22 cellular contexts compared by ENCODE assay signal in the genomic region with DNA sequence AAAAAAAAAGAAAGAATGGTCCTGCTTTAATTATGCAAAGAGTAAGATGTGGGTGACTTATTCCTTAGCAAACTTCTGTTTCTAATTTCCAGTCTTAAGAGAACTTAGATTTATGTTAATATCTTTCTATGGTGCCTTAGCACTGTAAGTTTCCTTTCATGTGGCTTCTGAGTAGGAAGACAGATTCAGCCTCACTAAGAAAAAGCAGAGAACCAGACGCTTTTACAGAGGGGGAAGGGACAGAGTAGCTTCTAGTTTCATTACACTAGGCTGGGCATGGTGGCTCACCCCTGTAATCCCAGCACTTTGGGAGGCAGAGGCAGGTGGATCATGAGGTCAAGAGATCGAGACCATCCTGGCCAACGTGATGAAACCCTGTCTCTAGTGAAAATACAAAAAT.
"Had no signal": no experiment of that assay in that cellular context is flagged by ENCODE, and none has a peak within 500 bp of the region (broad histone marks: within the 10 kb centered on the region; RNA-seq: fewer than 3 reads in every experiment).

No MANE protein-coding gene starts in this region.

- ATAC-seq: activated naive CD4-positive, alpha-beta T cell treated with anti-CD3 and anti-CD28 coated beads, Interleukin-2, amount 50 U/mL, for 72 hours had no signal

- H3K27me3 ChIP-seq: brain microvascular endothelial cell, cardiac muscle cell, Peyer's patch, SJCRH30 had no signal

- H3K4me1 Mint-ChIP-seq: activated B cell treated with CpG ODN at 0.5 μM for 24 hours; activated CD4-positive, alpha-beta memory T cell treated with anti-CD3 and anti-CD28 coated beads, Interleukin-2, amount 10 ng/mL, durations not matched to agents 7 days and 5 days had no signal

- H3K9me3 Mint-ChIP-seq: activated B cell treated with CpG ODN at 0.5 μM for 24 hours; activated CD4-positive, alpha-beta memory T cell treated with anti-CD3 and anti-CD28 coated beads, Interleukin-2, amount 10 ng/mL, durations not matched to agents 7 days and 5 days; activated CD4-positive, alpha-beta T cell treated with anti-CD3 and anti-CD28 coated beads, Interleukin-2, amount 10 ng/mL, durations not matched to agents 7 days and 5 days; activated naive CD4-positive, alpha-beta T cell treated with anti-CD3 and anti-CD28 coated beads, Interleukin-2, amount 50 U/mL, for 72 hours had no signal

- H3K27ac Mint-ChIP-seq: activated B cell treated with CpG ODN at 0.5 μM for 24 hours; activated CD4-positive, alpha-beta memory T cell treated with anti-CD3 and anti-CD28 coated beads, Interleukin-2, amount 10 ng/mL, durations not matched to agents 7 days and 5 days; activated naive CD4-positive, alpha-beta T cell treated with anti-CD3 and anti-CD28 coated beads, Interleukin-2, amount 50 U/mL, for 72 hours had no signal

- H3K4me3 Mint-ChIP-seq: activated B cell treated with CpG ODN at 0.5 μM for 24 hours; activated CD4-positive, alpha-beta memory T cell treated with anti-CD3 and anti-CD28 coated beads, Interleukin-2, amount 10 ng/mL, durations not matched to agents 7 days and 5 days; activated CD4-positive, alpha-beta T cell treated with anti-CD3 and anti-CD28 coated beads, Interleukin-2, amount 10 ng/mL, durations not matched to agents 7 days and 5 days had no signal

- DNase-seq: activated B cell treated with CpG ODN at 0.5 μM for 24 hours; activated CD4-positive, alpha-beta memory T cell treated with anti-CD3 and anti-CD28 coated beads, Interleukin-2, amount 10 ng/mL, durations not matched to agents 7 days and 5 days; activated CD4-positive, alpha-beta T cell treated with anti-CD3 and anti-CD28 coated beads for 1 hour; activated CD4-positive, alpha-beta T cell treated with anti-CD3 and anti-CD28 coated beads, Interleukin-2, amount 10 ng/mL, durations not matched to agents 7 days and 5 days; activated CD8-positive, alpha-beta memory T cell treated with anti-CD3 and anti-CD28 coated beads, Interleukin-2, amount 50 U/mL, for 48 hours; activated T-cell treated with anti-CD3 and anti-CD28 coated beads, Interleukin-2, amount 50 U/mL, for 1 hour; brain microvascular endothelial cell; Karpas-422; MM.1S; NCI-H1105; NCI-H1436; NCI-H1694 treated with DMSO at 0.1 percent for 48 hours; NCI-H2081; NCI-H446; NCI-H524; Peyer's patch; Right ventricle myocardium superior; SJCRH30; SK-N-SH; T-helper 9 cell had no signal

- H3K27me3 Mint-ChIP-seq: activated B cell treated with CpG ODN at 0.5 μM for 24 hours; activated CD4-positive, alpha-beta memory T cell treated with anti-CD3 and anti-CD28 coated beads, Interleukin-2, amount 10 ng/mL, durations not matched to agents 7 days and 5 days; activated CD4-positive, alpha-beta T cell treated with anti-CD3 and anti-CD28 coated beads, Interleukin-2, amount 10 ng/mL, durations not matched to agents 7 days and 5 days had no signal

- H3K36me3 Mint-ChIP-seq: activated naive CD4-positive, alpha-beta T cell treated with anti-CD3 and anti-CD28 coated beads, Interleukin-2, amount 50 U/mL, for 72 hours had no signal

- H3K4me3 ChIP-seq: cardiac muscle cell, Peyer's patch, SJCRH30 had no signal
